Comparison of ENCODE assay signal across 10 cellular contexts in genomic region chrX:15911729-15912550, GRCh38. TPM values are rescaled to one million over a fixed set of nuclear protein-coding genes. Genes with fewer than 3 reads are reported as not detected.
DNase-seq lines count a peak whose midpoint lies in the region; ATAC-seq, FAIRE-seq and TF ChIP-seq lines count a peak whose summit lies in the region.
"Had no signal": no experiment of that assay in that cellular context is flagged by ENCODE, and none has a peak within 500 bp of the region (broad histone marks: within the 10 kb centered on the region; RNA-seq: fewer than 3 reads in every experiment).

No MANE protein-coding gene starts in this region.

- H2AFZ ChIP-seq in Karpas-422 (ENCODE audit: low read length): no peak overlapping the region
- H2AFZ ChIP-seq in K562 (ENCODE audit: low read depth, low read length): no peak overlapping the region
- no peak overlapping the region for H2AFZ ChIP-seq in osteoblast (ENCODE audit: low read length)

- H3K9me1 ChIP-seq in K562 (ENCODE audit: control insufficient read depth, insufficient read depth, low read length): no peaks in the 10 kb centered on the region

- no peaks in the 10 kb centered on the region for H3K27me3 ChIP-seq in Karpas-422 (ENCODE audit: low read length)
- no peaks in the 10 kb centered on the region for H3K27me3 ChIP-seq in K562 (ENCODE audit: control insufficient read depth in 2 of 2, insufficient read depth in 2 of 2, low read length in 2 of 2)
- peaks cover 4% of the 10 kb centered on the region for H3K27me3 ChIP-seq in osteoblast (ENCODE audit: insufficient read depth, low read length)

- H3K4me2 ChIP-seq in Karpas-422 (ENCODE audit: low read depth, low read length, poor library complexity, severe bottlenecking) (no peak overlapping the region), K562 (ENCODE audit: insufficient read depth, low read length) (no peak overlapping the region), osteoblast (ENCODE audit: insufficient read depth, low read length) (no peak overlapping the region)

- no peaks in the 10 kb centered on the region for H3K9me2 ChIP-seq in Karpas-422 (replicated peaks; ENCODE audit: insufficient read depth, low read length)

- H3K4me3 ChIP-seq in Karpas-422 (ENCODE audit: low read length) (no peak overlapping the region), K562 (no peak overlapping the region), osteoblast (ENCODE audit: insufficient read depth, low read length) (no peak overlapping the region)
- H3K4me3 ChIP-seq: dorsolateral prefrontal cortex, pancreas had no signal

- intact Hi-C loops in K562 (cut with micrococcal nuclease): no loop called here
- intact Hi-C loops in posterior cingulate gyrus (cut with DNase I): loop anchor here (10.0 kb wide), 1 partner anchor 57 kb away; the partner anchor contains the start of gene AP1S2

- no peak overlapping the region for H3K9ac ChIP-seq in Karpas-422 (ENCODE audit: low read length)
- H3K9ac ChIP-seq in K562 (ENCODE audit: insufficient read depth in 1 of 2, low read depth in 2 of 2, low read length in 2 of 2): no peak overlapping the region

- CTCF ChIA-PET in K562 (lab: Yijun Ruan, JAX; ENCODE audit: low intra/inter-chr PET ratio): no interaction called here

- TF ChIP-seq CTCF in GM13977 (IDR thresholded peaks at IDR 0.05; ENCODE audit: extremely low read depth, insufficient read depth, missing control alignments) (no peak), K562 (IDR thresholded peaks at IDR 0.05 in 2 of 3, conservative IDR thresholded peaks at IDR 0.05 in 1 of 3; ENCODE audit: insufficient read depth in 2 of 3, low read depth in 1 of 3, low read length in 3 of 3) (no peak; a peak in 1 of 6 replicates), osteoblast (IDR thresholded peaks at IDR 0.05; ENCODE audit: extremely low read depth, low read depth, low read length) (peak; percentile 11)

- TF ChIP-seq RAD21 in K562 (CRISPR knock-in tag; conservative IDR thresholded peaks at IDR 0.05 in 1 of 2, IDR thresholded peaks at IDR 0.05 in 1 of 2): no peak

- in situ Hi-C loops in GM13977 (cut with MboI; ENCODE audit: low pct_unique_long_range_greater_than_20kb, low sequenced_read_pairs, unreplicated experiment): no loop called here
- in situ Hi-C loops in K562 (cut with MboI): no loop called here

- ATAC-seq in K562: no peak
- no peak for ATAC-seq in HG02763 (IDR thresholded peaks at IDR 0.05; ENCODE audit: unreplicated experiment)

- no TSS peak for BruUV-seq in K562 (replicated peaks; lab: Mats Ljungman, UMichigan)

- no peaks in the 10 kb centered on the region for H3K36me3 ChIP-seq in Karpas-422 (ENCODE audit: insufficient read depth, low read length)
- no peaks in the 10 kb centered on the region for H3K36me3 ChIP-seq in K562 (ENCODE audit: control insufficient read depth, insufficient read depth, low read length)
- no peaks in the 10 kb centered on the region for H3K36me3 ChIP-seq in osteoblast (ENCODE audit: insufficient read depth, low read length)
- H3K36me3 ChIP-seq: pancreas had no signal

- 8% methylated on average over 4 of the region's 4 CpGs for WGBS in K562 (ENCODE audit: insufficient coverage, low coverage, missing lambda C conversion rate)

- POLR2A ChIA-PET in K562 (lab: Yijun Ruan, JAX): no interaction called here

- H3K27ac ChIP-seq in Karpas-422 (ENCODE audit: low read length) (no peak overlapping the region), K562 (ENCODE audit: extremely low read depth, low read depth, low read length) (no peak overlapping the region), osteoblast (ENCODE audit: low read depth, low read length) (no peak overlapping the region)
- H3K27ac ChIP-seq: dorsolateral prefrontal cortex, pancreas had no signal

- H4K20me1 ChIP-seq in Karpas-422 (ENCODE audit: insufficient read depth, low read depth, low read length) (no peaks in the 10 kb centered on the region), K562 (replicated peaks; ENCODE audit: control insufficient read depth, insufficient read depth, low read length) (no peaks in the 10 kb centered on the region), osteoblast (ENCODE audit: insufficient read depth, low read length) (no peaks in the 10 kb centered on the region)

- peak; percentile 34 for DNase-seq in GM13977 (ENCODE audit: low spot score)
- peak; percentile 57 for DNase-seq in Karpas-422
- peak in 1 of 4 experiments; percentile 3 for DNase-seq in K562 (ENCODE audit: extremely low read depth in 1 of 4, low spot score in 3 of 4)
- DNase-seq in osteoblast (ENCODE audit: insufficient read length, low spot score, missing footprints): no peak
- no peak for DNase-seq in posterior cingulate gyrus
- DNase-seq in GOT3 (lab: John Stamatoyannopoulos, UW): no peak
- DNase-seq: dorsolateral prefrontal cortex, NCI-H187 treated with DMSO at 0.1 percent for 48 hours, pancreas had no signal

- FAIRE-seq in K562 (lab: Jason Lieb, UNC): no peak
- FAIRE-seq: pancreas had no signal

- TF ChIP-seq POLR2A in K562 (conservative IDR thresholded peaks at IDR 0.05): no peak

- TF ChIP-seq EP300 in K562 (IDR thresholded peaks at IDR 0.05; ENCODE audit: low read length): no peak

- H3K9me3 ChIP-seq in Karpas-422 (ENCODE audit: low read length): no peaks in the 10 kb centered on the region
- H3K9me3 ChIP-seq in K562 (replicated peaks; ENCODE audit: control insufficient read depth, insufficient read depth, low read depth, low read length): no peaks in the 10 kb centered on the region
- no peaks in the 10 kb centered on the region for H3K9me3 ChIP-seq in osteoblast (ENCODE audit: low read depth, low read length)
- H3K9me3 ChIP-seq: pancreas had no signal

- H3K79me2 ChIP-seq in Karpas-422 (ENCODE audit: low read length) (no peaks in the 10 kb centered on the region), K562 (ENCODE audit: control insufficient read depth, insufficient read depth, low read length) (no peaks in the 10 kb centered on the region), osteoblast (ENCODE audit: insufficient read depth, low read length) (no peaks in the 10 kb centered on the region)

- peaks cover 10% of the 10 kb centered on the region for H3K4me1 ChIP-seq in Karpas-422 (ENCODE audit: low read length)
- H3K4me1 ChIP-seq in K562 (replicated peaks in 1 of 2; ENCODE audit: control insufficient read depth in 2 of 2, insufficient read depth in 2 of 2, low read length in 2 of 2): no peaks in the 10 kb centered on the region
- H3K4me1 ChIP-seq in osteoblast (ENCODE audit: insufficient read depth, low read length): no peaks in the 10 kb centered on the region
- H3K4me1 ChIP-seq: pancreas had no signal

TF ChIP-seq in K562, 482 proteins besides CTCF, POLR2A, EP300 and RAD21 (continues in another document):
- TF ChIP-seq EWSR1 (IDR thresholded peaks at IDR 0.05; ENCODE audit: borderline replicate concordance, low read depth, partially characterized antibody) (no peak), HMBOX1 (IDR thresholded peaks at IDR 0.05) (0 out of 2 replicates have a peak, but pooled peaks have one; percentile 13), THRA (IDR thresholded peaks at IDR 0.05) (no peak), CEBPG (CRISPR knock-in tag; IDR thresholded peaks at IDR 0.05) (peak; percentile 74), CEBPG (tag; conservative IDR thresholded peaks at IDR 0.05 in 1 of 2, IDR thresholded peaks at IDR 0.05 in 1 of 2) (peak; percentile 83 to 89), ADNP (tag; IDR thresholded peaks at IDR 0.05) (no peak), ZNF785 (CRISPR knock-in tag; IDR thresholded peaks at IDR 0.05) (no peak)

RNA-seq across cellular contexts. Expression of gene AP1S2, which starts 57.3 kb away (rescaled TPM):
- 55.4 and 55.8 TPM in 2 replicates for total RNA-seq in Karpas-422 (2014; rRNA removed; shearing (Covaris generic); ENCODE audit: low replicate concordance)
- total RNA-seq in K562 (2011; cell fraction: chromatin; rRNA removed; ENCODE audit: low replicate concordance): 7.3 and 19.3 TPM in 2 replicates
- 1.5 and 2.8 TPM in 2 replicates for total RNA-seq in K562 (2011; cell fraction: nucleolus; rRNA removed)
- 6.5 and 14.2 TPM in 2 replicates for total RNA-seq in K562 (2011; cell fraction: nucleoplasm; rRNA removed)
- total RNA-seq in K562 (2014; rRNA removed) (24.7 and 26.0 TPM in 2 replicates), K562 (2014; rRNA removed; fragmentation: Illumina TruSeq; extraction: Trizol) (39.7 and 44.9 TPM in 2 replicates), K562 (2015; rRNA removed; fragmentation: Illumina TruSeq; extraction: Trizol) (56.4 and 64.2 TPM in 2 replicates), K562 (2021) (24.0 and 26.2 TPM in 2 replicates), osteoblast (14.8 and 15.9 TPM in 2 replicates)
- polyA plus RNA-seq in K562 (2011; rRNA removed) (15.3 and 25.8 TPM in 2 replicates), K562 (2014; fragmentation: Illumina TruSeq; extraction: Trizol) (25.6 and 37.5 TPM in 2 replicates), K562 (2014; fragmentation: Nextera tagmentation; extraction: Ambion mirVana) (10 to 100 TPM; 11.1 to 13.7 TPM), K562 (2014; rRNA removed) (24.3 and 37.8 TPM in 2 replicates)
- polyA plus RNA-seq in K562 (2011; cell fraction: cytosol; rRNA removed): 3.1 and 7.4 TPM in 2 replicates
- polyA plus RNA-seq in K562 (2011; cell fraction: nucleus; rRNA removed): 4.8 and 7.5 TPM in 2 replicates
- 32.1 and 80.1 TPM in 2 replicates for polyA plus RNA-seq in K562 (2012)
- polyA minus RNA-seq in K562 (2011; rRNA and poly(A)+ RNA removed): 25.6 TPM in 2 replicates
- polyA minus RNA-seq in K562 (2011; cell fraction: cytosol; rRNA and poly(A)+ RNA removed): 7.1 and 11.5 TPM in 2 replicates
- polyA minus RNA-seq in K562 (2011; cell fraction: nucleus; rRNA and poly(A)+ RNA removed): 4.4 and 6.7 TPM in 2 replicates

Comparison
In these comparisons a context has a peak if more than half of its experiments do, and no peak if none do; other contexts are left out.
1. DNase-seq: peak in GM13977 (single experiment) and Karpas-422 (single experiment); none in osteoblast (single experiment), posterior cingulate gyrus (0 of 10) and GOT3 (single experiment).